Comparison of ENCODE assay signal across 1 cellular context in genomic region chr10:21278491-21279216, GRCh38.
TF ChIP-seq lines count a peak whose summit lies in the region.

No MANE protein-coding gene starts in this region.

TF ChIP-seq in HepG2, 621 proteins besides CTCF, POLR2A, EP300 and RAD21 (continued from another document and continues in another):
- TF ChIP-seq ZBTB40 (IDR thresholded peaks at IDR 0.05) (no peak), ZBTB40 (CRISPR knock-in tag; IDR thresholded peaks at IDR 0.05) (no peak), HDAC2 (CRISPR knock-in tag; IDR thresholded peaks at IDR 0.05) (no peak), ZSCAN29 (CRISPR knock-in tag; conservative IDR thresholded peaks at IDR 0.05) (no peak), FOSL2 (CRISPR knock-in tag; IDR thresholded peaks at IDR 0.05) (peak; percentile 21; the same call in 1 of the 2 replicates), ZBTB38 (CRISPR knock-in tag; IDR thresholded peaks at IDR 0.05) (no peak), ZNF331 (CRISPR knock-in tag; IDR thresholded peaks at IDR 0.05) (no peak), ZNF644 (CRISPR knock-in tag; IDR thresholded peaks at IDR 0.05; ENCODE audit: low read depth) (0 out of 2 replicates have a peak, but pooled peaks have one; percentile 17), ARNT (IDR thresholded peaks at IDR 0.05) (no peak), MTA1 (CRISPR knock-in tag; IDR thresholded peaks at IDR 0.05; ENCODE audit: borderline replicate concordance) (no peak), ZNF563 (CRISPR knock-in tag; IDR thresholded peaks at IDR 0.05) (no peak), PATZ1 (CRISPR knock-in tag; IDR thresholded peaks at IDR 0.05) (peak; percentile 35; the same call in 1 of the 2 replicates), SOX5 (CRISPR knock-in tag; IDR thresholded peaks at IDR 0.05; ENCODE audit: borderline replicate concordance) (no peak), KMT2A (CRISPR knock-in tag; IDR thresholded peaks at IDR 0.05) (no peak), JUN (CRISPR knock-in tag; IDR thresholded peaks at IDR 0.05) (no peak), ISX (CRISPR knock-in tag; conservative IDR thresholded peaks at IDR 0.05) (no peak), ZBTB3 (CRISPR knock-in tag; IDR thresholded peaks at IDR 0.05; ENCODE audit: borderline replicate concordance, low read depth) (no peak), ZFP36L2 (CRISPR knock-in tag; IDR thresholded peaks at IDR 0.05) (no peak), ZNF124 (CRISPR knock-in tag; IDR thresholded peaks at IDR 0.05) (no peak), ZNF34 (CRISPR knock-in tag; IDR thresholded peaks at IDR 0.05; ENCODE audit: borderline replicate concordance) (no peak), ZNF460 (CRISPR knock-in tag; IDR thresholded peaks at IDR 0.05; ENCODE audit: borderline replicate concordance) (no peak), SIN3A (IDR thresholded peaks at IDR 0.05; ENCODE audit: borderline replicate concordance, low read depth, low read length) (no peak), LCORL (IDR thresholded peaks at IDR 0.05) (no peak), LCORL (CRISPR knock-in tag; IDR thresholded peaks at IDR 0.05) (peak; percentile 63; the same call in 1 of the 2 replicates), ZC3H13 (CRISPR knock-in tag; IDR thresholded peaks at IDR 0.05) (no peak), ZNF292 (CRISPR knock-in tag; IDR thresholded peaks at IDR 0.05; ENCODE audit: borderline replicate concordance, low read depth) (no peak), ZNF619 (CRISPR knock-in tag; IDR thresholded peaks at IDR 0.05) (no peak), ZNF788 (CRISPR knock-in tag; IDR thresholded peaks at IDR 0.05; ENCODE audit: borderline replicate concordance) (peak; percentile 39; the same call in 1 of the 2 replicates), MIER3 (CRISPR knock-in tag; IDR thresholded peaks at IDR 0.05; ENCODE audit: borderline replicate concordance) (no peak), ZNF766 (CRISPR knock-in tag; IDR thresholded peaks at IDR 0.05; ENCODE audit: borderline replicate concordance) (no peak), ZNF547 (CRISPR knock-in tag; IDR thresholded peaks at IDR 0.05) (peak; percentile 48; the same call in 1 of the 2 replicates), KLF16 (CRISPR knock-in tag; IDR thresholded peaks at IDR 0.05) (no peak), ZSCAN20 (CRISPR knock-in tag; IDR thresholded peaks at IDR 0.05; ENCODE audit: borderline replicate concordance) (no peak), IKZF1 (IDR thresholded peaks at IDR 0.05) (no peak), ATF1 (CRISPR knock-in tag; IDR thresholded peaks at IDR 0.05) (no peak)
- TF ChIP-seq, protein P1, sequence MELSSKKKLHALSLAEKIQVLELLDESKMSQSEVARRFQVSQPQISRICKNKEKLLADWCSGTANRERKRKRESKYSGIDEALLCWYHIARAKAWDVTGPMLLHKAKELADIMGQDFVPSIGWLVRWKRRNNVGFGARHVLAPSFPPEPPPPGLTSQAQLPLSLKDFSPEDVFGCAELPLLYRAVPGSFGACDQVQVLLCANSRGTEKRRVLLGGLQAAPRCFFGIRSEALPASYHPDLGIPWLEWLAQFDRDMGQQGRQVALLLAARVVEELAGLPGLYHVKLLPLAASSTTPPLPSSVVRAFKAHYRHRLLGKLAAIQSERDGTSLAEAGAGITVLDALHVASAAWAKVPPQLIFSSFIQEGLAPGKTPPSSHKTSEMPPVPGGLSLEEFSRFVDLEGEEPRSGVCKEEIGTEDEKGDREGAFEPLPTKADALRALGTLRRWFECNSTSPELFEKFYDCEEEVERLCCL (CRISPR knock-in tag; IDR thresholded peaks at IDR 0.05; ENCODE audit: borderline replicate concordance): no peak
- TF ChIP-seq, protein P2, sequence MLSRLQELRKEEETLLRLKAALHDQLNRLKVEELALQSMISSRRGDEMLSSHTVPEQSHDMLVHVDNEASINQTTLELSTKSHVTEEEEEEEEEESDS (CRISPR knock-in tag; IDR thresholded peaks at IDR 0.05; ENCODE audit: borderline replicate concordance): no peak
- TF ChIP-seq, protein P3, sequence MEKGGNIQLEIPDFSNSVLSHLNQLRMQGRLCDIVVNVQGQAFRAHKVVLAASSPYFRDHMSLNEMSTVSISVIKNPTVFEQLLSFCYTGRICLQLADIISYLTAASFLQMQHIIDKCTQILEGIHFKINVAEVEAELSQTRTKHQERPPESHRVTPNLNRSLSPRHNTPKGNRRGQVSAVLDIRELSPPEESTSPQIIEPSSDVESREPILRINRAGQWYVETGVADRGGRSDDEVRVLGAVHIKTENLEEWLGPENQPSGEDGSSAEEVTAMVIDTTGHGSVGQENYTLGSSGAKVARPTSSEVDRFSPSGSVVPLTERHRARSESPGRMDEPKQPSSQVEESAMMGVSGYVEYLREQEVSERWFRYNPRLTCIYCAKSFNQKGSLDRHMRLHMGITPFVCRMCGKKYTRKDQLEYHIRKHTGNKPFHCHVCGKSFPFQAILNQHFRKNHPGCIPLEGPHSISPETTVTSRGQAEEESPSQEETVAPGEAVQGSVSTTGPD (CRISPR knock-in tag; IDR thresholded peaks at IDR 0.05): no peak
- TF ChIP-seq, protein P4, sequence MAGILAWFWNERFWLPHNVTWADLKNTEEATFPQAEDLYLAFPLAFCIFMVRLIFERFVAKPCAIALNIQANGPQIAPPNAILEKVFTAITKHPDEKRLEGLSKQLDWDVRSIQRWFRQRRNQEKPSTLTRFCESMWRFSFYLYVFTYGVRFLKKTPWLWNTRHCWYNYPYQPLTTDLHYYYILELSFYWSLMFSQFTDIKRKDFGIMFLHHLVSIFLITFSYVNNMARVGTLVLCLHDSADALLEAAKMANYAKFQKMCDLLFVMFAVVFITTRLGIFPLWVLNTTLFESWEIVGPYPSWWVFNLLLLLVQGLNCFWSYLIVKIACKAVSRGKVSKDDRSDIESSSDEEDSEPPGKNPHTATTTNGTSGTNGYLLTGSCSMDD (CRISPR knock-in tag; IDR thresholded peaks at IDR 0.05): no peak
- TF ChIP-seq, protein P5, sequence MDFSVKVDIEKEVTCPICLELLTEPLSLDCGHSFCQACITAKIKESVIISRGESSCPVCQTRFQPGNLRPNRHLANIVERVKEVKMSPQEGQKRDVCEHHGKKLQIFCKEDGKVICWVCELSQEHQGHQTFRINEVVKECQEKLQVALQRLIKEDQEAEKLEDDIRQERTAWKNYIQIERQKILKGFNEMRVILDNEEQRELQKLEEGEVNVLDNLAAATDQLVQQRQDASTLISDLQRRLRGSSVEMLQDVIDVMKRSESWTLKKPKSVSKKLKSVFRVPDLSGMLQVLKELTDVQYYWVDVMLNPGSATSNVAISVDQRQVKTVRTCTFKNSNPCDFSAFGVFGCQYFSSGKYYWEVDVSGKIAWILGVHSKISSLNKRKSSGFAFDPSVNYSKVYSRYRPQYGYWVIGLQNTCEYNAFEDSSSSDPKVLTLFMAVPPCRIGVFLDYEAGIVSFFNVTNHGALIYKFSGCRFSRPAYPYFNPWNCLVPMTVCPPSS (IDR thresholded peaks at IDR 0.05): no peak
- TF ChIP-seq, protein P6, sequence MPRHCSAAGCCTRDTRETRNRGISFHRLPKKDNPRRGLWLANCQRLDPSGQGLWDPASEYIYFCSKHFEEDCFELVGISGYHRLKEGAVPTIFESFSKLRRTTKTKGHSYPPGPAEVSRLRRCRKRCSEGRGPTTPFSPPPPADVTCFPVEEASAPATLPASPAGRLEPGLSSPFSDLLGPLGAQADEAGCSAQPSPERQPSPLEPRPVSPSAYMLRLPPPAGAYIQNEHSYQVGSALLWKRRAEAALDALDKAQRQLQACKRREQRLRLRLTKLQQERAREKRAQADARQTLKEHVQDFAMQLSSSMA (CRISPR knock-in tag; IDR thresholded peaks at IDR 0.05): peak; percentile 27; the same call in 1 of the 2 replicates
- TF ChIP-seq, protein P7, sequence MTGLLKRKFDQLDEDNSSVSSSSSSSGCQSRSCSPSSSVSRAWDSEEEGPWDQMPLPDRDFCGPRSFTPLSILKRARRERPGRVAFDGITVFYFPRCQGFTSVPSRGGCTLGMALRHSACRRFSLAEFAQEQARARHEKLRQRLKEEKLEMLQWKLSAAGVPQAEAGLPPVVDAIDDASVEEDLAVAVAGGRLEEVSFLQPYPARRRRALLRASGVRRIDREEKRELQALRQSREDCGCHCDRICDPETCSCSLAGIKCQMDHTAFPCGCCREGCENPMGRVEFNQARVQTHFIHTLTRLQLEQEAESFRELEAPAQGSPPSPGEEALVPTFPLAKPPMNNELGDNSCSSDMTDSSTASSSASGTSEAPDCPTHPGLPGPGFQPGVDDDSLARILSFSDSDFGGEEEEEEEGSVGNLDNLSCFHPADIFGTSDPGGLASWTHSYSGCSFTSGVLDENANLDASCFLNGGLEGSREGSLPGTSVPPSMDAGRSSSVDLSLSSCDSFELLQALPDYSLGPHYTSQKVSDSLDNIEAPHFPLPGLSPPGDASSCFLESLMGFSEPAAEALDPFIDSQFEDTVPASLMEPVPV (CRISPR knock-in tag; IDR thresholded peaks at IDR 0.05): no peak
